In the genomic region with DNA sequence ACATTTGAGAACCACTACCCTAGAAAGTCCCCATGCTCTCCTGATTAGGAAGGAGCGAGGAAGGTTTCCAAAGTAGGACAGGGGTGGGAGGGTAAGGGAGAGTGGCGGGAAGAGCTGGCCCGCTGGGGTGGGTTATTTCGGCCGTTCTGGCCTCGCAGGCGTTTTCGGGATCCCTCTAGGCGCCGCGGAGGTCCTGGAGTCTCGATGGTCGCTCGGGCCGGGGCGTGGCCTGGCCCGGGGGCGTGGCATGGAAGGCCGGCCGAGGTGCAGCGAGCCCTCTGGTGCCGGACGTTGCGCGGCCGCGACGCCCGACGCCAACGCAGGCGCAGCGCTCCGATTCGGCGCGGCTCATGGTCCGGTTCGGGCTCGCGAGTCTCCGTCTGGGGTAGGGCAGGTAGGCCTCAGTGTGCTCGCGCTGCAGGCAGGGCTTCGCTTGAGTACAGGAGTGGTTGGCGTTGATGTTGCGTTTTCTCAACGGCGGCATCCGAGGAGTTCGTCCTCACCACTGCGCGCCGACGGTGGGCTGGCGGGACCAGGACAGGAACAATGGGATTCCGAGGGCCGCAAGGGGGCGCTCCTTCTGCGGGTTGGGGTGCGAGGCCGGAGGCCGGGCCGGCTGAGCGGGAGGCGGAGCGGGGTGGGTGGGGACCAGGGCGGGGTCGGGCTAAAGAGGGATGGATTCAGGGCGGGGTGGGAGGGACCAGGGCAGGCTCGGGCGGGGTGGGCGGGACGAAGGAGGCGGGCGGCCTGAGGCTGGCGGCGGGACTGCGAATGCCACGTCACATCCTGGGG, we compare ENCODE assay signal across 1 cellular context.
A peak's percentile ranks its signal among the peaks of the same experiment; 100 is the strongest.
TF ChIP-seq lines count a peak whose summit lies in the region.

A gene with protein sequence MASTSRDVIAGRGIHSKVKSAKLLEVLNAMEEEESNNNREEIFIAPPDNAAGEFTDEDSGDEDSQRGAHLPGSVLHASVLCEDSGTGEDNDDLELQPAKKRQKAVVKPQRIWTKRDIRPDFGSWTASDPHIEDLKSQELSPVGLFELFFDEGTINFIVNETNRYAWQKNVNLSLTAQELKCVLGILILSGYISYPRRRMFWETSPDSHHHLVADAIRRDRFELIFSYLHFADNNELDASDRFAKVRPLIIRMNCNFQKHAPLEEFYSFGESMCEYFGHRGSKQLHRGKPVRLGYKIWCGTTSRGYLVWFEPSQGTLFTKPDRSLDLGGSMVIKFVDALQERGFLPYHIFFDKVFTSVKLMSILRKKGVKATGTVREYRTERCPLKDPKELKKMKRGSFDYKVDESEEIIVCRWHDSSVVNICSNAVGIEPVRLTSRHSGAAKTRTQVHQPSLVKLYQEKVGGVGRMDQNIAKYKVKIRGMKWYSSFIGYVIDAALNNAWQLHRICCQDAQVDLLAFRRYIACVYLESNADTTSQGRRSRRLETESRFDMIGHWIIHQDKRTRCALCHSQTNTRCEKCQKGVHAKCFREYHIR (plus strand): TSS at position 287 of the 792 bp plus-strand sequence. CDS start 7,628 bp downstream, outside the sequence.

TF ChIP-seq in GM12878, 131 proteins besides CTCF, POLR2A, EP300 and RAD21 (continued from another document and continues in another):
- TF ChIP-seq, protein P1, sequence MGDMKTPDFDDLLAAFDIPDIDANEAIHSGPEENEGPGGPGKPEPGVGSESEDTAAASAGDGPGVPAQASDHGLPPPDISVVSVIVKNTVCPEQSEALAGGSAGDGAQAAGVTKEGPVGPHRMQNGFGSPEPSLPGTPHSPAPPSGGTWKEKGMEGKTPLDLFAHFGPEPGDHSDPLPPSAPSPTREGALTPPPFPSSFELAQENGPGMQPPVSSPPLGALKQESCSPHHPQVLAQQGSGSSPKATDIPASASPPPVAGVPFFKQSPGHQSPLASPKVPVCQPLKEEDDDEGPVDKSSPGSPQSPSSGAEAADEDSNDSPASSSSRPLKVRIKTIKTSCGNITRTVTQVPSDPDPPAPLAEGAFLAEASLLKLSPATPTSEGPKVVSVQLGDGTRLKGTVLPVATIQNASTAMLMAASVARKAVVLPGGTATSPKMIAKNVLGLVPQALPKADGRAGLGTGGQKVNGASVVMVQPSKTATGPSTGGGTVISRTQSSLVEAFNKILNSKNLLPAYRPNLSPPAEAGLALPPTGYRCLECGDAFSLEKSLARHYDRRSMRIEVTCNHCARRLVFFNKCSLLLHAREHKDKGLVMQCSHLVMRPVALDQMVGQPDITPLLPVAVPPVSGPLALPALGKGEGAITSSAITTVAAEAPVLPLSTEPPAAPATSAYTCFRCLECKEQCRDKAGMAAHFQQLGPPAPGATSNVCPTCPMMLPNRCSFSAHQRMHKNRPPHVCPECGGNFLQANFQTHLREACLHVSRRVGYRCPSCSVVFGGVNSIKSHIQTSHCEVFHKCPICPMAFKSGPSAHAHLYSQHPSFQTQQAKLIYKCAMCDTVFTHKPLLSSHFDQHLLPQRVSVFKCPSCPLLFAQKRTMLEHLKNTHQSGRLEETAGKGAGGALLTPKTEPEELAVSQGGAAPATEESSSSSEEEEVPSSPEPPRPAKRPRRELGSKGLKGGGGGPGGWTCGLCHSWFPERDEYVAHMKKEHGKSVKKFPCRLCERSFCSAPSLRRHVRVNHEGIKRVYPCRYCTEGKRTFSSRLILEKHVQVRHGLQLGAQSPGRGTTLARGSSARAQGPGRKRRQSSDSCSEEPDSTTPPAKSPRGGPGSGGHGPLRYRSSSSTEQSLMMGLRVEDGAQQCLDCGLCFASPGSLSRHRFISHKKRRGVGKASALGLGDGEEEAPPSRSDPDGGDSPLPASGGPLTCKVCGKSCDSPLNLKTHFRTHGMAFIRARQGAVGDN (IDR thresholded peaks at IDR 0.05) = peak; percentile 87
- TF ChIP-seq NR2F1 (conservative IDR thresholded peaks at IDR 0.05) = peak; percentile 63; the same call in 1 of the 2 replicates
- no peak for TF ChIP-seq ZNF622 (IDR thresholded peaks at IDR 0.05)
- TF ChIP-seq RFX5 (IDR thresholded peaks at IDR 0.05; ENCODE audit: low read depth, low read length) = no peak
- TF ChIP-seq, protein P2, sequence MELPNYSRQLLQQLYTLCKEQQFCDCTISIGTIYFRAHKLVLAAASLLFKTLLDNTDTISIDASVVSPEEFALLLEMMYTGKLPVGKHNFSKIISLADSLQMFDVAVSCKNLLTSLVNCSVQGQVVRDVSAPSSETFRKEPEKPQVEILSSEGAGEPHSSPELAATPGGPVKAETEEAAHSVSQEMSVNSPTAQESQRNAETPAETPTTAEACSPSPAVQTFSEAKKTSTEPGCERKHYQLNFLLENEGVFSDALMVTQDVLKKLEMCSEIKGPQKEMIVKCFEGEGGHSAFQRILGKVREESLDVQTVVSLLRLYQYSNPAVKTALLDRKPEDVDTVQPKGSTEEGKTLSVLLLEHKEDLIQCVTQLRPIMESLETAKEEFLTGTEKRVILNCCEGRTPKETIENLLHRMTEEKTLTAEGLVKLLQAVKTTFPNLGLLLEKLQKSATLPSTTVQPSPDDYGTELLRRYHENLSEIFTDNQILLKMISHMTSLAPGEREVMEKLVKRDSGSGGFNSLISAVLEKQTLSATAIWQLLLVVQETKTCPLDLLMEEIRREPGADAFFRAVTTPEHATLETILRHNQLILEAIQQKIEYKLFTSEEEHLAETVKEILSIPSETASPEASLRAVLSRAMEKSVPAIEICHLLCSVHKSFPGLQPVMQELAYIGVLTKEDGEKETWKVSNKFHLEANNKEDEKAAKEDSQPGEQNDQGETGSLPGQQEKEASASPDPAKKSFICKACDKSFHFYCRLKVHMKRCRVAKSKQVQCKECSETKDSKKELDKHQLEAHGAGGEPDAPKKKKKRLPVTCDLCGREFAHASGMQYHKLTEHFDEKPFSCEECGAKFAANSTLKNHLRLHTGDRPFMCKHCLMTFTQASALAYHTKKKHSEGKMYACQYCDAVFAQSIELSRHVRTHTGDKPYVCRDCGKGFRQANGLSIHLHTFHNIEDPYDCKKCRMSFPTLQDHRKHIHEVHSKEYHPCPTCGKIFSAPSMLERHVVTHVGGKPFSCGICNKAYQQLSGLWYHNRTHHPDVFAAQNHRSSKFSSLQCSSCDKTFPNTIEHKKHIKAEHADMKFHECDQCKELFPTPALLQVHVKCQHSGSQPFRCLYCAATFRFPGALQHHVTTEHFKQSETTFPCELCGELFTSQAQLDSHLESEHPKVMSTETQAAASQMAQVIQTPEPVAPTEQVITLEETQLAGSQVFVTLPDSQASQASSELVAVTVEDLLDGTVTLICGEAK (IDR thresholded peaks at IDR 0.05; ENCODE audit: borderline replicate concordance) = no peak
- TF ChIP-seq BACH1 (IDR thresholded peaks at IDR 0.05; ENCODE audit: borderline replicate concordance) = peak; percentile 72; the same call in 1 of the 2 replicates
- TF ChIP-seq, protein P3, sequence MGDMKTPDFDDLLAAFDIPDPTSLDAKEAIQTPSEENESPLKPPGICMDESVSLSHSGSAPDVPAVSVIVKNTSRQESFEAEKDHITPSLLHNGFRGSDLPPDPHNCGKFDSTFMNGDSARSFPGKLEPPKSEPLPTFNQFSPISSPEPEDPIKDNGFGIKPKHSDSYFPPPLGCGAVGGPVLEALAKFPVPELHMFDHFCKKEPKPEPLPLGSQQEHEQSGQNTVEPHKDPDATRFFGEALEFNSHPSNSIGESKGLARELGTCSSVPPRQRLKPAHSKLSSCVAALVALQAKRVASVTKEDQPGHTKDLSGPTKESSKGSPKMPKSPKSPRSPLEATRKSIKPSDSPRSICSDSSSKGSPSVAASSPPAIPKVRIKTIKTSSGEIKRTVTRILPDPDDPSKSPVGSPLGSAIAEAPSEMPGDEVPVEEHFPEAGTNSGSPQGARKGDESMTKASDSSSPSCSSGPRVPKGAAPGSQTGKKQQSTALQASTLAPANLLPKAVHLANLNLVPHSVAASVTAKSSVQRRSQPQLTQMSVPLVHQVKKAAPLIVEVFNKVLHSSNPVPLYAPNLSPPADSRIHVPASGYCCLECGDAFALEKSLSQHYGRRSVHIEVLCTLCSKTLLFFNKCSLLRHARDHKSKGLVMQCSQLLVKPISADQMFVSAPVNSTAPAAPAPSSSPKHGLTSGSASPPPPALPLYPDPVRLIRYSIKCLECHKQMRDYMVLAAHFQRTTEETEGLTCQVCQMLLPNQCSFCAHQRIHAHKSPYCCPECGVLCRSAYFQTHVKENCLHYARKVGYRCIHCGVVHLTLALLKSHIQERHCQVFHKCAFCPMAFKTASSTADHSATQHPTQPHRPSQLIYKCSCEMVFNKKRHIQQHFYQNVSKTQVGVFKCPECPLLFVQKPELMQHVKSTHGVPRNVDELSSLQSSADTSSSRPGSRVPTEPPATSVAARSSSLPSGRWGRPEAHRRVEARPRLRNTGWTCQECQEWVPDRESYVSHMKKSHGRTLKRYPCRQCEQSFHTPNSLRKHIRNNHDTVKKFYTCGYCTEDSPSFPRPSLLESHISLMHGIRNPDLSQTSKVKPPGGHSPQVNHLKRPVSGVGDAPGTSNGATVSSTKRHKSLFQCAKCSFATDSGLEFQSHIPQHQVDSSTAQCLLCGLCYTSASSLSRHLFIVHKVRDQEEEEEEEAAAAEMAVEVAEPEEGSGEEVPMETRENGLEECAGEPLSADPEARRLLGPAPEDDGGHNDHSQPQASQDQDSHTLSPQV (IDR thresholded peaks at IDR 0.05) = no peak
- TF ChIP-seq KAT2A (conservative IDR thresholded peaks at IDR 0.05; ENCODE audit: control insufficient read depth, low read depth, low read length) = no peak
- TF ChIP-seq POU2F2 (IDR thresholded peaks at IDR 0.05; ENCODE audit: borderline replicate concordance, low read depth, low read length) = 0 out of 3 replicates have a peak, but pooled peaks have one; percentile 32
- no peak for TF ChIP-seq ETV6 (conservative IDR thresholded peaks at IDR 0.05 in 1 of 2, IDR thresholded peaks at IDR 0.05 in 1 of 2; ENCODE audit: borderline replicate concordance in 1 of 2, low read depth in 1 of 2)
- TF ChIP-seq, protein P4, sequence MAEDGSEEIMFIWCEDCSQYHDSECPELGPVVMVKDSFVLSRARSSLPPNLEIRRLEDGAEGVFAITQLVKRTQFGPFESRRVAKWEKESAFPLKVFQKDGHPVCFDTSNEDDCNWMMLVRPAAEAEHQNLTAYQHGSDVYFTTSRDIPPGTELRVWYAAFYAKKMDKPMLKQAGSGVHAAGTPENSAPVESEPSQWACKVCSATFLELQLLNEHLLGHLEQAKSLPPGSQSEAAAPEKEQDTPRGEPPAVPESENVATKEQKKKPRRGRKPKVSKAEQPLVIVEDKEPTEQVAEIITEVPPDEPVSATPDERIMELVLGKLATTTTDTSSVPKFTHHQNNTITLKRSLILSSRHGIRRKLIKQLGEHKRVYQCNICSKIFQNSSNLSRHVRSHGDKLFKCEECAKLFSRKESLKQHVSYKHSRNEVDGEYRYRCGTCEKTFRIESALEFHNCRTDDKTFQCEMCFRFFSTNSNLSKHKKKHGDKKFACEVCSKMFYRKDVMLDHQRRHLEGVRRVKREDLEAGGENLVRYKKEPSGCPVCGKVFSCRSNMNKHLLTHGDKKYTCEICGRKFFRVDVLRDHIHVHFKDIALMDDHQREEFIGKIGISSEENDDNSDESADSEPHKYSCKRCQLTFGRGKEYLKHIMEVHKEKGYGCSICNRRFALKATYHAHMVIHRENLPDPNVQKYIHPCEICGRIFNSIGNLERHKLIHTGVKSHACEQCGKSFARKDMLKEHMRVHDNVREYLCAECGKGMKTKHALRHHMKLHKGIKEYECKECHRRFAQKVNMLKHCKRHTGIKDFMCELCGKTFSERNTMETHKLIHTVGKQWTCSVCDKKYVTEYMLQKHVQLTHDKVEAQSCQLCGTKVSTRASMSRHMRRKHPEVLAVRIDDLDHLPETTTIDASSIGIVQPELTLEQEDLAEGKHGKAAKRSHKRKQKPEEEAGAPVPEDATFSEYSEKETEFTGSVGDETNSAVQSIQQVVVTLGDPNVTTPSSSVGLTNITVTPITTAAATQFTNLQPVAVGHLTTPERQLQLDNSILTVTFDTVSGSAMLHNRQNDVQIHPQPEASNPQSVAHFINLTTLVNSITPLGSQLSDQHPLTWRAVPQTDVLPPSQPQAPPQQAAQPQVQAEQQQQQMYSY (CRISPR knock-in tag; IDR thresholded peaks at IDR 0.05) = no peak
- TF ChIP-seq FOS (IDR thresholded peaks at IDR 0.05; ENCODE audit: borderline replicate concordance, extremely low read depth, insufficient read length) = no peak
- no peak for TF ChIP-seq BCL11A (IDR thresholded peaks at IDR 0.05; ENCODE audit: low read depth, low read length)
- TF ChIP-seq, protein P5, sequence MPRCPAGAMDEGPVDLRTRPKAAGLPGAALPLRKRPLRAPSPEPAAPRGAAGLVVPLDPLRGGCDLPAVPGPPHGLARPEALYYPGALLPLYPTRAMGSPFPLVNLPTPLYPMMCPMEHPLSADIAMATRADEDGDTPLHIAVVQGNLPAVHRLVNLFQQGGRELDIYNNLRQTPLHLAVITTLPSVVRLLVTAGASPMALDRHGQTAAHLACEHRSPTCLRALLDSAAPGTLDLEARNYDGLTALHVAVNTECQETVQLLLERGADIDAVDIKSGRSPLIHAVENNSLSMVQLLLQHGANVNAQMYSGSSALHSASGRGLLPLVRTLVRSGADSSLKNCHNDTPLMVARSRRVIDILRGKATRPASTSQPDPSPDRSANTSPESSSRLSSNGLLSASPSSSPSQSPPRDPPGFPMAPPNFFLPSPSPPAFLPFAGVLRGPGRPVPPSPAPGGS (IDR thresholded peaks at IDR 0.05; ENCODE audit: borderline replicate concordance, insufficient read depth, low read depth, low read length, poor library complexity, severe bottlenecking) = no peak
- peak; percentile 85 for TF ChIP-seq STAT1 (conservative IDR thresholded peaks at IDR 0.05)
- TF ChIP-seq SREBF2 (IDR thresholded peaks at IDR 0.05; ENCODE audit: low read length) = no peak
- peak; percentile 90 for TF ChIP-seq DPF2 (IDR thresholded peaks at IDR 0.05)
- peak; percentile 36; the same call in 1 of the 2 replicates for TF ChIP-seq YY1 (IDR thresholded peaks at IDR 0.05; ENCODE audit: low read depth, low read length)
- TF ChIP-seq, protein P6, sequence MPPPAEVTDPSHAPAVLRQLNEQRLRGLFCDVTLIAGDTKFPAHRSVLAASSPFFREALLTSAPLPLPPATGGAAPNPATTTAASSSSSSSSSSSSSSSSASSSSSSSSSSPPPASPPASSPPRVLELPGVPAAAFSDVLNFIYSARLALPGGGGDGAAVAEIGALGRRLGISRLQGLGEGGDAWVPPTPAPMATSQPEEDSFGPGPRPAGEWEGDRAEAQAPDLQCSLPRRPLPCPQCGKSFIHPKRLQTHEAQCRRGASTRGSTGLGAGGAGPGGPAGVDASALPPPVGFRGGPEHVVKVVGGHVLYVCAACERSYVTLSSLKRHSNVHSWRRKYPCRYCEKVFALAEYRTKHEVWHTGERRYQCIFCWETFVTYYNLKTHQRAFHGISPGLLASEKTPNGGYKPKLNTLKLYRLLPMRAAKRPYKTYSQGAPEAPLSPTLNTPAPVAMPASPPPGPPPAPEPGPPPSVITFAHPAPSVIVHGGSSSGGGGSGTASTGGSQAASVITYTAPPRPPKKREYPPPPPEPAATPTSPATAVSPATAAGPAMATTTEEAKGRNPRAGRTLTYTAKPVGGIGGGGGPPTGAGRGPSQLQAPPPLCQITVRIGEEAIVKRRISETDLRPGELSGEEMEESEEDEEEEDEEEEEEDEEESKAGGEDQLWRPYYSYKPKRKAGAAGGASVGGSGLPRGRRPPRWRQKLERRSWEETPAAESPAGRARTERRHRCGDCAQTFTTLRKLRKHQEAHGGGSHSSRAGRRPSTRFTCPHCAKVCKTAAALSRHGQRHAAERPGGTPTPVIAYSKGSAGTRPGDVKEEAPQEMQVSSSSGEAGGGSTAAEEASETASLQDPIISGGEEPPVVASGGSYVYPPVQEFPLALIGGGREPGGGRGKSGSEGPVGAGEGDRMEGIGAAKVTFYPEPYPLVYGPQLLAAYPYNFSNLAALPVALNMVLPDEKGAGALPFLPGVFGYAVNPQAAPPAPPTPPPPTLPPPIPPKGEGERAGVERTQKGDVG (CRISPR knock-in tag; IDR thresholded peaks at IDR 0.05) = no peak
- peak; percentile 88 for TF ChIP-seq POLR2AphosphoS5 (IDR thresholded peaks at IDR 0.05; ENCODE audit: low read length)
- TF ChIP-seq SRF (IDR thresholded peaks at IDR 0.05; ENCODE audit: low read depth in 2 of 2, low read length in 2 of 2) = 0 out of 4 replicates have a peak, but pooled peaks of 1 of the 2 experiments have one; percentile 3
